Comparison of ENCODE assay signal across 1 cellular context in genomic region chr14:35687335-35687939, GRCh38.
TF ChIP-seq lines count a peak whose summit lies in the region.

No MANE protein-coding gene starts in this region.

TF ChIP-seq in liver, 16 proteins besides CTCF, POLR2A, EP300 and RAD21 (continued from another document):
- TF ChIP-seq HNF4A (conservative IDR thresholded peaks at IDR 0.05) (no peak), MAX (IDR thresholded peaks at IDR 0.05) (no peak), FOXA2 (IDR thresholded peaks at IDR 0.05) (no peak), TAF1 (conservative IDR thresholded peaks at IDR 0.05) (no peak), EGR1 (IDR thresholded peaks at IDR 0.05; ENCODE audit: low read depth in 2 of 2) (no peak)
